ENCODE assay signal across 8 cellular contexts in the genomic region with DNA sequence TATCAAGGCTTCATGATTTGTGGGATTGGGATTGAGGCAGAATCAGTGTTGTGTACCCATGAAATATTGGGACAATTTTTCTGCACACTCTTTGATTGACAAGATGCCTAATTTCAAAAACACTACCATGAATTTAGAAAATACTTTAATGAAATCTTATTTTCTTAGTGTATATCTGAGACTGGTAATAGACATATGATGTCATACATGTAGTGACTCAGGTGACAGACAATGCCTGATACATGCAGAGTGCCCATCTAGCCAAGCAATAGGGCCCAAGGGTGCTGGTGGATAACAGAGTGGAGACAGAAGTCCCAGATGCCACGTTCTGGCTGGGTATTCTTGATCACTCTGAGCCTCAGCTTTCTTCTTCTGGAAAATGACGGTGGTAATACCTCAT.
"Had no signal": no experiment of that assay in that cellular context is flagged by ENCODE, and none has a peak within 500 bp of the region (broad histone marks: within the 10 kb centered on the region; RNA-seq: fewer than 3 reads in every experiment).

No MANE protein-coding gene starts in this region.

- DNase-seq: GDM1, GF-D8 had no signal

- FAIRE-seq: G401.6, GM12878, GM12891, GM12892, GM18507, GM19239 had no signal

- H3K4me3 ChIP-seq: GM12878 had no signal

- ATAC-seq: GM12878 had no signal
